ENCODE assay signal across 1 cellular context in the genomic region with DNA sequence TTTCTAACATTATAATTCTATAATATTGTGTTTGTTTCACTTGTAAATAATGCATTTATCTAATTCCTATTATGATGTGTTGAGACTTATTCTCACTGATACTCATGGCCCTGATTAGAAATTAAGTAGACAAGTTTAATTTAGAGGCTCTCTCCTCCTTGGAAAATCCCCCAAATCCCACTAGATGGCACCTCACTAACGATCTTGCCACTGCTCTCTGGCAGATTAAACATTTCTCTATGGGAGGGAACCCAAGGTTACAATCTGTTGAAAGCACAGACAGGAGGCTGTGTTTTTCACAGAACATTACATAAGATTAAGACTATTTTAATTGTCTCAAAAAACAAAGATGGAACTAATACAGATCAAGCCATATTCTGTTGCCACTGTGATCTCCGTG.
TF ChIP-seq lines count a peak whose summit lies in the region.

No MANE protein-coding gene starts in this region.

TF ChIP-seq in IMR-90, 13 proteins besides CTCF, POLR2A, EP300 and RAD21:
- TF ChIP-seq MAZ (IDR thresholded peaks at IDR 0.05; ENCODE audit: borderline replicate concordance, low read depth, low read length) (no peak), RFX5 (IDR thresholded peaks at IDR 0.05; ENCODE audit: low read depth, low read length) (no peak), CEBPB (IDR thresholded peaks at IDR 0.05; ENCODE audit: low read depth, low read length) (no peak), CHD1 (IDR thresholded peaks at IDR 0.05; ENCODE audit: low read depth, low read length) (no peak), FOS (IDR thresholded peaks at IDR 0.05; ENCODE audit: low read depth, low read length) (no peak), SMC3 (IDR thresholded peaks at IDR 0.05; ENCODE audit: low read depth, low read length) (no peak), MXI1 (IDR thresholded peaks at IDR 0.05; ENCODE audit: borderline replicate concordance, low read depth, low read length) (no peak)
- TF ChIP-seq, protein P1, sequence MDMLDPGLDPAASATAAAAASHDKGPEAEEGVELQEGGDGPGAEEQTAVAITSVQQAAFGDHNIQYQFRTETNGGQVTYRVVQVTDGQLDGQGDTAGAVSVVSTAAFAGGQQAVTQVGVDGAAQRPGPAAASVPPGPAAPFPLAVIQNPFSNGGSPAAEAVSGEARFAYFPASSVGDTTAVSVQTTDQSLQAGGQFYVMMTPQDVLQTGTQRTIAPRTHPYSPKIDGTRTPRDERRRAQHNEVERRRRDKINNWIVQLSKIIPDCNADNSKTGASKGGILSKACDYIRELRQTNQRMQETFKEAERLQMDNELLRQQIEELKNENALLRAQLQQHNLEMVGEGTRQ (IDR thresholded peaks at IDR 0.05; ENCODE audit: low read depth, low read length) = no peak
TF ChIP-seq in IMR-90: peak in this region for 0.
